In the genomic region with DNA sequence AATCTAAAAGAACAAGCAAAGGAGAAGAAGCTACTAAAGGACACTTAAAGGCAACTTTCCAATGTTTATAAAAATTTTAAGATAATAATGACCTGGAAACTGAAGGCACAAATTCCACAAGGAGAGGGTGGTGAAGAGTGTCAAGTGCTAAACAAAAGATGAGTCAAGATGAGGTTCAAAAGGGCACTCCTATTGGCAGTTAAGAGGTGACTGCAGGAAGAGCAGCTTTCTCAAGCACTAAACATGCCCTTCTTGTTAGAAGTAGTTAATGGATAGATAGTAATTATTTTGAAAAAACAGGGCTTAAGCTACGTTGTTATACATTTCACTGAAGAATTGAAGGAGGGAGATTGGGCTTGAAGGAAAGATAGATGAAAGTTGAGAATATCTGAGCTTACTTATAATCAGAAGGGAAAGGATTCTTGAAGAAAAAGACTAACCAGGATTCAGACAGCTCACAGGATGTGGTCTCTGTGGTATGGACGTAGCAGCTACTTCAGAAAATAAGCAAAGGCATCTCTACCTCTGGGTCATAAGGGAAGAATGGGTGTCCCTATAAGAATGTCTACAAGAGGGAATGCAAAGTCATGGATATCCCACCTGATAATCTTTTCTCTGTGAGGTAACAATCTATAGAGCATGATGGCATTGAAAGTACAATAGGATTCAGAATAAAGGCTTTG, we compare ENCODE assay signal across 13 cellular contexts.
DNase-seq lines count a peak whose midpoint lies in the region; ATAC-seq lines count a peak whose summit lies in the region.
"Had no signal": no experiment of that assay in that cellular context is flagged by ENCODE, and none has a peak within 500 bp of the region (broad histone marks: within the 10 kb centered on the region; RNA-seq: fewer than 3 reads in every experiment).

No MANE protein-coding gene starts in this region.

- no peak overlapping the region for H3K27ac Mint-ChIP-seq in activated T-helper 17 cell treated with anti-CD3 and anti-CD28 coated beads, Interleukin-2, amount 50 U/mL, for 72 hours
- H3K27ac Mint-ChIP-seq in naive thymus-derived CD8-positive, alpha-beta T cell = peak overlapping the region in 6 of 10 donors; percentile 0 to 45 (median 28)

- DNase-seq in Kasumi-1 (lab: John Stamatoyannopoulos, UW) (peak; percentile 57 to 60), SJCRH30 (no peak), NCI-H524 (lab: John Stamatoyannopoulos, UW) (no peak)
- peak in 3 of 10 donors; percentile 7 to 23 (median 10) for DNase-seq in naive thymus-derived CD8-positive, alpha-beta T cell
- DNase-seq: activated CD4-positive, alpha-beta T cell treated with anti-CD3 and anti-CD28 coated beads for 1 hour; gastrocnemius medialis; left cardiac atrium; NK-92 treated with Interleukin-12 subunit alpha and Interleukin-12 subunit beta, amount 100 ng/mL, for 24 hours; tibial artery had no signal

- H3K4me1 ChIP-seq in SJCRH30 = no peaks in the 10 kb centered on the region
- H3K4me1 ChIP-seq: gastrocnemius medialis, tibial artery had no signal

- no peaks in the 10 kb centered on the region for H3K9me3 Mint-ChIP-seq in activated T-helper 17 cell treated with anti-CD3 and anti-CD28 coated beads, Interleukin-2, amount 50 U/mL, for 72 hours
- no peaks in the 10 kb centered on the region for H3K9me3 Mint-ChIP-seq in naive thymus-derived CD8-positive, alpha-beta T cell

- no peaks in the 10 kb centered on the region for H3K36me3 ChIP-seq in SJCRH30
- H3K36me3 ChIP-seq: gastrocnemius medialis, tibial artery had no signal

- no peak overlapping the region for H3K4me3 Mint-ChIP-seq in activated T-helper 17 cell treated with anti-CD3 and anti-CD28 coated beads, Interleukin-2, amount 50 U/mL, for 72 hours
- peak overlapping the region in 4 of 10 donors; percentile 0 to 42 (median 10) for H3K4me3 Mint-ChIP-seq in naive thymus-derived CD8-positive, alpha-beta T cell

- no peaks in the 10 kb centered on the region for H3K36me3 Mint-ChIP-seq in activated T-helper 17 cell treated with anti-CD3 and anti-CD28 coated beads, Interleukin-2, amount 50 U/mL, for 72 hours (ENCODE audit: low read depth)
- no peaks in the 10 kb centered on the region for H3K36me3 Mint-ChIP-seq in naive thymus-derived CD8-positive, alpha-beta T cell

- peak; percentile 72 for ATAC-seq in GM21423 (IDR thresholded peaks at IDR 0.05; ENCODE audit: unreplicated experiment)
- peak; percentile 85 for ATAC-seq in activated T-helper 17 cell treated with anti-CD3 and anti-CD28 coated beads, Interleukin-2, amount 50 U/mL, for 72 hours (replicated peaks)
- peak; percentile 50 to 76 for ATAC-seq in naive thymus-derived CD8-positive, alpha-beta T cell
- ATAC-seq in GM19023 (IDR thresholded peaks at IDR 0.05; ENCODE audit: unreplicated experiment) = no peak
- ATAC-seq: gastrocnemius medialis, left cardiac atrium had no signal

- peaks cover 7% of the 10 kb centered on the region for H3K4me1 Mint-ChIP-seq in activated T-helper 17 cell treated with anti-CD3 and anti-CD28 coated beads, Interleukin-2, amount 50 U/mL, for 72 hours
- peaks cover 11 to 19% (median 15%) of the 10 kb centered on the region in 4 donors for H3K4me1 Mint-ChIP-seq in naive thymus-derived CD8-positive, alpha-beta T cell

- no peaks in the 10 kb centered on the region for H3K27me3 ChIP-seq in SJCRH30
- H3K27me3 ChIP-seq: gastrocnemius medialis, tibial artery had no signal

- no peak overlapping the region for H3K4me3 ChIP-seq in SJCRH30
- H3K4me3 ChIP-seq: gastrocnemius medialis, smooth muscle cell, tibial artery had no signal

- no peak overlapping the region for H3K27ac ChIP-seq in SJCRH30
- H3K27ac ChIP-seq: gastrocnemius medialis, tibial artery had no signal

- no peaks in the 10 kb centered on the region for H3K9me3 ChIP-seq in SJCRH30 (replicated peaks)
- H3K9me3 ChIP-seq: gastrocnemius medialis, tibial artery had no signal

- no peaks in the 10 kb centered on the region for H3K27me3 Mint-ChIP-seq in activated T-helper 17 cell treated with anti-CD3 and anti-CD28 coated beads, Interleukin-2, amount 50 U/mL, for 72 hours
- H3K27me3 Mint-ChIP-seq in naive thymus-derived CD8-positive, alpha-beta T cell = no peaks in the 10 kb centered on the region

- POLR2A ChIA-PET in naive thymus-derived CD8-positive, alpha-beta T cell (lab: Charles Lee) = no interaction called here

Comparison
In these comparisons a context has a peak if more than half of its experiments do, and no peak if none do; other contexts are left out.
1. DNase-seq: peak in Kasumi-1 (2 of 2); none in SJCRH30 (0 of 2) and NCI-H524 (0 of 2).